In the genomic region with DNA sequence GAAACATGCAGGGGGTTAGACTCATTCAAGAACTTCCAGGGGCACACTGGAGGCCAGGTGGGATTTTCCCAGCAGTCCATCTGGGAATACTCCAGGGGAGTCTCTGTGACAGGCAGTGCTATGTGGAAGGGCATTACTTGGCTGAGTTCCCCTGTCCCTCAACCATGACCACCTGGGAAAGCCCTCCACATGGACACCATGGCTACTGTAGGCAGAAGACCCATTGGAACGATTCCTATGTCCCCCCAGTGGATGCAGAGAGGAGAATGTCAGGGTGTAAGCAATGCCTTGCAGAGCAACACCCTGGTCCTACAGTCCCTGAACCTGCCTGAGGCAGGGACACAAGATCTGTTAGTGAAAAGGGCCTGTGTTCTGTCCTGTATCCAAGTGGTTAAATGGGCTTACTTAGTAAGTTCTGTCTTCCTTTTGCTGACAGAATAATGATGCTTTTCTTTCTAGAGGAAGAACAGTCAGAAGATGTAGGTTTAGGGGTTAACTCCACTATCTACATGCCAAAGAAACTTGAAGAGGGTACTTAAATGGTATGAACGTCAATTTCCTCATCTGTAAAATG, we compare ENCODE assay signal across 20 cellular contexts. TPM values are rescaled to one million over a fixed set of nuclear protein-coding genes. Genes with fewer than 3 reads are reported as not detected.
DNase-seq lines count a peak whose midpoint lies in the region; ATAC-seq and TF ChIP-seq lines count a peak whose summit lies in the region.
"Had no signal": no experiment of that assay in that cellular context is flagged by ENCODE, and none has a peak within 500 bp of the region (broad histone marks: within the 10 kb centered on the region; RNA-seq: fewer than 3 reads in every experiment).

No MANE protein-coding gene starts in this region.

- no CpG with 5 or more reads among the region's 2 CpGs for WGBS in trophoblast cell (ENCODE audit: extremely low coverage, insufficient coverage, insufficient read length)

- H4K20me1 ChIP-seq in Karpas-422 (ENCODE audit: insufficient read depth, low read depth, low read length), result no peaks in the 10 kb centered on the region

- no peak overlapping the region for H4K8ac ChIP-seq in trophoblast cell (ENCODE audit: low read depth, low read length)

- no peak overlapping the region for H2BK120ac ChIP-seq in trophoblast cell (ENCODE audit: insufficient read depth, low read length, poor library complexity)

- H3K4me1 Mint-ChIP-seq in activated T-cell treated with anti-CD3 and anti-CD28 coated beads, Interleukin-2, amount 50 U/mL, for 4 hours (ENCODE audit: low read depth), result peaks cover 97% of the 10 kb centered on the region

- H2BK12ac ChIP-seq in trophoblast cell (ENCODE audit: low read length), result peak overlapping the region; percentile 1

- H3K23ac ChIP-seq in trophoblast cell (ENCODE audit: low read length), result no peak overlapping the region

- H3K79me2 ChIP-seq in trophoblast cell (ENCODE audit: control insufficient read depth, insufficient read depth, low read length, poor library complexity) (no peaks in the 10 kb centered on the region), Karpas-422 (ENCODE audit: low read length) (no peaks in the 10 kb centered on the region)

- H3K36me3 ChIP-seq in trophoblast cell (ENCODE audit: control insufficient read depth in 1 of 2, insufficient read depth in 2 of 2, low read length in 2 of 2), result no peaks in the 10 kb centered on the region
- H3K36me3 ChIP-seq in Karpas-422 (ENCODE audit: insufficient read depth, low read length), result no peaks in the 10 kb centered on the region

- H3K36me3 Mint-ChIP-seq in activated T-cell treated with anti-CD3 and anti-CD28 coated beads, Interleukin-2, amount 50 U/mL, for 4 hours (ENCODE audit: insufficient read depth), result peaks cover 82% of the 10 kb centered on the region
- peaks cover 61 to 84% of the 10 kb centered on the region in 2 donors for H3K36me3 Mint-ChIP-seq in activated naive CD4-positive, alpha-beta T cell treated with anti-CD3 and anti-CD28 coated beads, Interleukin-2, amount 50 U/mL, for 72 hours

- H3K79me1 ChIP-seq in trophoblast cell (ENCODE audit: low read length), result peaks cover 19% of the 10 kb centered on the region

- H3K9me3 Mint-ChIP-seq in activated T-cell treated with anti-CD3 and anti-CD28 coated beads, Interleukin-2, amount 50 U/mL, for 4 hours, result no peaks in the 10 kb centered on the region
- no peaks in the 10 kb centered on the region for H3K9me3 Mint-ChIP-seq in activated naive CD4-positive, alpha-beta T cell treated with anti-CD3 and anti-CD28 coated beads, Interleukin-2, amount 50 U/mL, for 72 hours

- H3K4ac ChIP-seq in trophoblast cell (ENCODE audit: low read depth, low read length), result no peak overlapping the region

- no peak overlapping the region for H2AK5ac ChIP-seq in trophoblast cell (ENCODE audit: low read length)

- no peak overlapping the region for H4K12ac ChIP-seq in trophoblast cell (ENCODE audit: low read depth, low read length)

- no peaks in the 10 kb centered on the region for H3K27me3 ChIP-seq in trophoblast cell (ENCODE audit: insufficient read depth, low read length)
- H3K27me3 ChIP-seq in Karpas-422 (ENCODE audit: low read length), result no peaks in the 10 kb centered on the region

- H3K4me1 ChIP-seq in trophoblast cell (ENCODE audit: control insufficient read depth in 1 of 2, insufficient read depth in 2 of 2, low read length in 2 of 2), result peaks cover 17 to 30% of the 10 kb centered on the region in 2 experiments
- 0 out of 2 replicates have a peak, but pooled peaks cover 5% of the 10 kb centered on the region for H3K4me1 ChIP-seq in Karpas-422 (ENCODE audit: low read length)

- ATAC-seq in activated T-cell treated with anti-CD3 and anti-CD28 coated beads, Interleukin-2, amount 50 U/mL, for 4 hours, result no peak
- ATAC-seq in activated naive CD4-positive, alpha-beta T cell treated with anti-CD3 and anti-CD28 coated beads, Interleukin-2, amount 50 U/mL, for 72 hours, result no peak
- ATAC-seq in HG03439 (IDR thresholded peaks at IDR 0.05; ENCODE audit: unreplicated experiment), result no peak
- ATAC-seq: HepG2, right cardiac atrium had no signal

- no peak overlapping the region for H3K27ac ChIP-seq in trophoblast cell (ENCODE audit: low read depth, low read length)
- H3K27ac ChIP-seq in Karpas-422 (ENCODE audit: low read length), result no peak overlapping the region

- no peaks in the 10 kb centered on the region for H3K9me2 ChIP-seq in Karpas-422 (replicated peaks; ENCODE audit: insufficient read depth, low read length)

- H2AFZ ChIP-seq in trophoblast cell (ENCODE audit: insufficient read depth, low read length, poor library complexity) (no peak overlapping the region), Karpas-422 (ENCODE audit: low read length) (no peak overlapping the region)

- H3K4me3 Mint-ChIP-seq in activated T-cell treated with anti-CD3 and anti-CD28 coated beads, Interleukin-2, amount 50 U/mL, for 4 hours, result peak overlapping the region; percentile 29

- H3K9me3 ChIP-seq in trophoblast cell (ENCODE audit: insufficient read depth, low read depth, low read length) (no peaks in the 10 kb centered on the region), Karpas-422 (ENCODE audit: low read length) (no peaks in the 10 kb centered on the region)
- H3K9me3 ChIP-seq: Caco-2 had no signal

- peak; percentile 19 for TF ChIP-seq POLR2A in GM15510 (IDR thresholded peaks at IDR 0.05; ENCODE audit: borderline replicate concordance, extremely low read depth, insufficient read length)

- H3K4me3 ChIP-seq in trophoblast cell (ENCODE audit: low read depth, low read length) (no peak overlapping the region), Karpas-422 (ENCODE audit: low read length) (no peak overlapping the region)

- H3K4me2 ChIP-seq in trophoblast cell (ENCODE audit: low read length), result no peak overlapping the region
- no peak overlapping the region for H3K4me2 ChIP-seq in Karpas-422 (ENCODE audit: low read depth, low read length, poor library complexity, severe bottlenecking)

- no peak overlapping the region for H2BK5ac ChIP-seq in trophoblast cell (ENCODE audit: low read depth, low read length, poor library complexity)

- no peaks in the 10 kb centered on the region for H3K27me3 Mint-ChIP-seq in activated T-cell treated with anti-CD3 and anti-CD28 coated beads, Interleukin-2, amount 50 U/mL, for 4 hours (ENCODE audit: low read depth)

- no peak overlapping the region for H3K18ac ChIP-seq in trophoblast cell (ENCODE audit: low read length)

- H3K14ac ChIP-seq in trophoblast cell (ENCODE audit: low read length), result no peak overlapping the region

- H4K91ac ChIP-seq in trophoblast cell (ENCODE audit: low read depth, low read length), result peak overlapping the region; percentile 20

- H3K9ac ChIP-seq in trophoblast cell (ENCODE audit: low read length) (no peak overlapping the region), Karpas-422 (ENCODE audit: low read length) (no peak overlapping the region)

- no peak for DNase-seq in activated T-cell treated with anti-CD3 and anti-CD28 coated beads, Interleukin-2, amount 50 U/mL, for 4 hours
- DNase-seq in activated T-cell treated with anti-CD3 and anti-CD28 coated beads for 4 hours (no peak), trophoblast cell (no peak), LoVo (ENCODE audit: low spot score) (no peak), Karpas-422 (no peak)
- DNase-seq in activated naive CD4-positive, alpha-beta T cell treated with anti-CD3 and anti-CD28 coated beads, Interleukin-2, amount 50 U/mL, for 72 hours (ENCODE audit: low spot score in 2 of 2), result no peak
- DNase-seq: activated CD4-positive, CD25-positive, alpha-beta regulatory T cell; aorta; Caco-2; cerebellar nuclear complex; foreskin fibroblast; NCI-H2029 treated with DMSO at 0.1 percent for 48 hours; occipital lobe; right cardiac atrium; Right ventricle myocardium superior had no signal

- H3K27ac Mint-ChIP-seq in activated naive CD4-positive, alpha-beta T cell treated with anti-CD3 and anti-CD28 coated beads, Interleukin-2, amount 50 U/mL, for 72 hours, result peak overlapping the region; percentile 39 to 92

RNA-seq across cellular contexts. Expression of a gene that starts 13.4 kb away (rescaled TPM):
- total RNA-seq in activated T-cell treated with anti-CD3 and anti-CD28 coated beads, Interleukin-2, amount 50 U/mL, for 4 hours, result 100 to 1,000 TPM in 1 of 3 donors, 10 to 100 TPM in 2; 69.2 to 138 (median 96.6) TPM
- total RNA-seq in activated naive CD4-positive, alpha-beta T cell treated with anti-CD3 and anti-CD28 coated beads, Interleukin-2, amount 50 U/mL, for 72 hours, result 10 to 100 TPM; 84.3 to 96.3 TPM
- polyA plus RNA-seq in trophoblast cell (2013), result 0.01 TPM in 1 of 2 replicates, not detected in the other
- total RNA-seq in Karpas-422 (2014; rRNA removed; shearing (Covaris generic); ENCODE audit: low replicate concordance), result 0.30 and 1.1 TPM in 2 replicates
- total RNA-seq: Caco-2, endothelial cell of umbilical vein, HepG2, NCI-H460, occipital lobe had no signal
- polyA plus RNA-seq: aorta, endothelial cell of umbilical vein, HepG2 had no signal

RNA-seq across cellular contexts. Expression of a gene that starts 54.1 kb away (rescaled TPM):
- total RNA-seq in activated T-cell treated with anti-CD3 and anti-CD28 coated beads, Interleukin-2, amount 50 U/mL, for 4 hours, result 10 to 100 TPM in 1 of 3 donors, 1 to 10 TPM in 2; 7.0 to 14.7 (median 7.7) TPM
- 10 to 100 TPM; 14.9 to 37.0 TPM for total RNA-seq in activated naive CD4-positive, alpha-beta T cell treated with anti-CD3 and anti-CD28 coated beads, Interleukin-2, amount 50 U/mL, for 72 hours
- not detected in 2 replicates for polyA plus RNA-seq in trophoblast cell (2013)
- total RNA-seq in Karpas-422 (2014; rRNA removed; shearing (Covaris generic); ENCODE audit: low replicate concordance), result 14.4 and 29.4 TPM in 2 replicates
- total RNA-seq: Caco-2, endothelial cell of umbilical vein, HepG2, NCI-H460 had no signal
- polyA plus RNA-seq: endothelial cell of umbilical vein, HepG2 had no signal

Comparison
In these comparisons a context has a peak if more than half of its experiments do, and no peak if none do; other contexts are left out.
1. RNA of a gene that starts 13.4 kb away (total RNA-seq): 69.2 to 138 TPM in activated T-cell treated with anti-CD3 and anti-CD28 coated beads, Interleukin-2, amount 50 U/mL, for 4 hours and 84.3 to 96.3 TPM in activated naive CD4-positive, alpha-beta T cell treated with anti-CD3 and anti-CD28 coated beads, Interleukin-2, amount 50 U/mL, for 72 hours; 0.30 to 1.1 TPM in Karpas-422; every median in the first group is over 10 times any median in the second.